8 cellular contexts compared by ENCODE assay signal in the genomic region with DNA sequence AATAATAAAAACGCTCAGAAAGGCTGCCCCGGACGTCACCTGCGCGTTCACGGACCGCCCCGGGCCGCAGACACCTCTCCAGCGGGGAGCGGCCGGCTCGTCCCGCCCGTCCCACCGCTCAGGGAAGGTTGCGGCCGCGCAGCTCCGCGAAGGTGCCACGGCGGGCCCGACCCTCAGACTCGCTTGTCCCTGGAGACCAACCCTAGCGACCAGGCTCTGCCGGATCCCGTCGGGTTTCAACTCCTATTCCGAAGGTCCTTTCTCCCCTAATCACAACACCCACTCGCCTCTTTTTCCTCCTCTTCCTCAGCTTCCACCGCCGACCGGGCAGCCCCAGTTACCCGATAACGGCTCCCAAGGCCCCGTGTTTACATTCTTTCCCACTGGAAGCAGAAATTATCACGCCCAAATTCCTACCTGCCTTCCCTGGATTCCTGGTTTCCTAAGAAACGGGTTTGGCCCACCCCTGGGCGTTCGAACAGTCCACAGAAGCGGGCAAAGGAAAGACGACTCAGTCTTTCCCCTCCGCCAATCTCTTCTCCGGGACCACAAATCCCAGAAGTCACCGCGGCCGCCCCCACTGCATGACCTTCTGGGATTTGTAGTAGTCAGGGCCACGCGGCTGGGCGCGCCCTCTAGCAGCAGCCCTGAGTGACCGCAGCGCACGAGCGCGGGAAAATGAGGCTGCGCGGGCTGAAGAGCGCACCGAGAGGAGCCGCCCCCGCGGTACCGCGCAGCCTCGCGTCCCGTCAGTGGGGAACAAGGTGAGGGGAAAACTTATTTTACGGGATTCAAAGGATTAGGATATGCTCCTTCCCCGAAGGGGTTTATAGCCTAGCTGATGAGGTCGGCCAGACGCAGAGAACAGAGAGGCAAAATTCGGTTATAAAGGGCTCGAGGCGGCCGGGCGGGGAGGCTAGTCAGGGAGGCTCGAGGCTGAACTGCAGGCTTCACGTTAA. TPM values are rescaled to one million over a fixed set of nuclear protein-coding genes. Genes with fewer than 3 reads are reported as not detected.
DNase-seq lines count a peak whose midpoint lies in the region; ATAC-seq, FAIRE-seq and TF ChIP-seq lines count a peak whose summit lies in the region.

A gene with protein sequence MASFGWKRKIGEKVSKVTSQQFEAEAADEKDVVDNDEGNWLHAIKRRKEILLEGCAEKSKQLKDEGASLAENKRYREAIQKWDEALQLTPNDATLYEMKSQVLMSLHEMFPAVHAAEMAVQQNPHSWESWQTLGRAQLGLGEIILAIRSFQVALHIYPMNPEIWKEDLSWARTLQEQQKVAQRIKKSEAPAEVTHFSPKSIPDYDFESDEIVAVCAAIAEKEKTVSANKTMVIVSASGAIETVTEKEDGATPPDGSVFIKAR (minus strand): TSS at position 555 of the 959 bp plus-strand sequence. CDS start 8,943 bp downstream, outside the sequence.

- TF ChIP-seq CTCF in heart right ventricle (IDR thresholded peaks at IDR 0.05): peak; percentile 39 to 89 (median 72)
- peak; percentile 76 for TF ChIP-seq CTCF in upper lobe of right lung (IDR thresholded peaks at IDR 0.05)

- FAIRE-seq in GM12891 (lab: Jason Lieb, UNC): peak; percentile 87

- 5 to 8% methylated on average over 80 of the region's 80 CpGs for WGBS in heart right ventricle, 2 donors

- H3K4me1 ChIP-seq in heart right ventricle (peaks cover 0 to 24% (median 17%) of the 10 kb centered on the region in 9 donors), upper lobe of right lung (peaks cover 10% of the 10 kb centered on the region)

- H3K27ac ChIP-seq in heart right ventricle (peak within 1 kb of the TSS; percentile 70 to 94 (median 89)), upper lobe of right lung (peak within 1 kb of the TSS; percentile 86)

- H3K36me3 ChIP-seq in heart right ventricle (peaks cover 0 to 38% (median 0%) of the 10 kb centered on the region in 9 donors), upper lobe of right lung (no peaks in the 10 kb centered on the region)

- DNase-seq in GM12891 (ENCODE audit: insufficient read length, low spot score): peak; percentile 84
- peak; percentile 89 for DNase-seq in NCI-H1436 (lab: John Stamatoyannopoulos, UW)
- DNase-seq in T follicular helper cell (ENCODE audit: low read depth): peak; percentile 93
- DNase-seq in amniotic epithelial cell (ENCODE audit: low read depth): peak; percentile 93
- DNase-seq in heart right ventricle: peak; percentile 94 to 96
- peak; percentile 95 to 99 (median 98) for DNase-seq in posterior cingulate gyrus
- DNase-seq in upper lobe of right lung: peak; percentile 98

- no peak for TF ChIP-seq POLR2A in GM12891 (IDR thresholded peaks at IDR 0.05; ENCODE audit: low read depth, low read length)

- H3K4me3 ChIP-seq in heart right ventricle: peak within 1 kb of the TSS; percentile 65 to 98 (median 86)
- H3K4me3 ChIP-seq in upper lobe of right lung: peak within 1 kb of the TSS; percentile 75

- H3K27me3 ChIP-seq in heart right ventricle (no peaks in the 10 kb centered on the region), upper lobe of right lung (no peaks in the 10 kb centered on the region)

- ATAC-seq in HG02840 (IDR thresholded peaks at IDR 0.05; ENCODE audit: low FRiP score, unreplicated experiment) (peak; percentile 85), heart right ventricle (peak; percentile 98 to 99 (median 98)), upper lobe of right lung (peak; percentile 99)

- H3K9me3 ChIP-seq in heart right ventricle: peaks cover 0 to 9% (median 0%) of the 10 kb centered on the region in 11 donors
- H3K9me3 ChIP-seq in upper lobe of right lung: no peaks in the 10 kb centered on the region

- intact Hi-C loops in heart right ventricle (cut with DNase I): loop anchor here in 9 of 10 donors (1.0 to 10.0 kb wide), 10 partner anchors 41 to 124 kb away; a partner anchor contains a TSS
- intact Hi-C loops in posterior cingulate gyrus (cut with DNase I): loop anchor here (2.0 to 5.0 kb wide), 2 partner anchors 41 to 122 kb away; no protein-coding TSS in a partner anchor
- intact Hi-C loops in upper lobe of right lung (cut with DNase I): no loop called here

TF ChIP-seq in GM12891, 5 proteins besides CTCF, POLR2A, EP300 and RAD21:
- TF ChIP-seq POLR2AphosphoS5 (IDR thresholded peaks at IDR 0.05; ENCODE audit: low read depth, low read length): peak; percentile 26; the same call in 1 of the 2 replicates
- no peak for TF ChIP-seq SPI1 (IDR thresholded peaks at IDR 0.05; ENCODE audit: low read depth, low read length)
- TF ChIP-seq TAF1 (IDR thresholded peaks at IDR 0.05; ENCODE audit: low read depth, low read length): no peak
- TF ChIP-seq POU2F2 (IDR thresholded peaks at IDR 0.05; ENCODE audit: low read depth, low read length): 0 out of 2 replicates have a peak, but pooled peaks have one; percentile 51

RNA-seq across cellular contexts. Expression of the gene that starts here (rescaled TPM):
- polyA plus RNA-seq in GM12891 (2012; ENCODE audit: low read depth, missing spikeins): 5.9 TPM
- 10 to 100 TPM; 12.9 to 20.1 (median 17.9) TPM for total RNA-seq in heart right ventricle
- 1 to 10 TPM; 6.4 to 7.2 TPM for polyA plus RNA-seq in heart right ventricle
- total RNA-seq in upper lobe of right lung: 16.6 TPM

Comparison
In these comparisons a context has a peak if more than half of its experiments do, and no peak if none do; other contexts are left out.
1. Peak in every context shown above with its lines: DNase-seq, ATAC-seq, H3K4me3 ChIP-seq and H3K27ac ChIP-seq.